Comparison of ENCODE assay signal across 16 cellular contexts in the genomic region with DNA sequence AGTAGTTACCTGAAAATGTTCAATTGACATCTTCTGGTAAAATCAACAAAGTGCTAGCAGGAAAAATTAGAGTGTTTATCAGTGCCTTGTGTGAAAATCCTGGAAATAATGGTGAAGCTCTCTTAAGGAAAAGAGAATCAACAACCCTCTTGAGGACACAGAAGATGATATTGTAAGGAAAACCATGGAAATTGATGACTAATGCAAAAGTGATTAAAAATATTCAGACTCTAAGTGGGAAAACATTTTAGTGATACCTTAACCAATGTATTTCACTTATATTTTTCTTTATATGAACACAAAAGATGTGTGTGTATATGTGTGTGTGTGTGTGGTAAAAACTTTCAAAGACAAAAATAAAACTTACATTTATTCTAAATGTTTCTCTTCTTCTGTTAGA.
DNase-seq lines count a peak whose midpoint lies in the region; ATAC-seq, FAIRE-seq and TF ChIP-seq lines count a peak whose summit lies in the region.
"Had no signal": no experiment of that assay in that cellular context is flagged by ENCODE, and none has a peak within 500 bp of the region (broad histone marks: within the 10 kb centered on the region; RNA-seq: fewer than 3 reads in every experiment).

No MANE protein-coding gene starts in this region.

- TF ChIP-seq CTCF in astrocyte (IDR thresholded peaks at IDR 0.05; ENCODE audit: insufficient read depth, low read depth, low read length) (no peak), mesothelial cell of epicardium (IDR thresholded peaks at IDR 0.05; ENCODE audit: unreplicated experiment) (no peak)

- no peaks in the 10 kb centered on the region for H4K20me1 ChIP-seq in astrocyte (ENCODE audit: insufficient read depth, low read length)

- no peaks in the 10 kb centered on the region for H3K9me3 ChIP-seq in astrocyte (ENCODE audit: insufficient read depth, low read depth, low read length)

- peak overlapping the region; percentile 11 for H3K4me2 ChIP-seq in astrocyte (ENCODE audit: low read length)

- no peak overlapping the region for H3K4me3 ChIP-seq in astrocyte (ENCODE audit: insufficient read depth, low read depth, low read length)

- H2AFZ ChIP-seq in astrocyte (ENCODE audit: low read depth, low read length) = no peak overlapping the region

- H3K27ac Mint-ChIP-seq in astrocyte (ENCODE audit: unreplicated experiment) (peak overlapping the region; percentile 9), mesothelial cell of epicardium (peak overlapping the region; percentile 69)
- H3K27ac Mint-ChIP-seq: CD4-positive, alpha-beta T cell had no signal

- H3K27me3 Mint-ChIP-seq in astrocyte (ENCODE audit: low read depth, unreplicated experiment) (no peaks in the 10 kb centered on the region), mesothelial cell of epicardium (ENCODE audit: low read depth) (no peaks in the 10 kb centered on the region)
- H3K27me3 Mint-ChIP-seq: CD4-positive, alpha-beta T cell had no signal

- no peaks in the 10 kb centered on the region for H3K4me1 ChIP-seq in astrocyte (ENCODE audit: insufficient read depth, low read length)

- H3K4me3 Mint-ChIP-seq in astrocyte (ENCODE audit: unreplicated experiment) (no peak overlapping the region), mesothelial cell of epicardium (no peak overlapping the region)
- H3K4me3 Mint-ChIP-seq: CD4-positive, alpha-beta T cell had no signal

- H3K27ac ChIP-seq in astrocyte (ENCODE audit: low read depth, low read length) = no peak overlapping the region
- H3K27ac ChIP-seq: C4-2B had no signal

- H3K4me1 Mint-ChIP-seq in astrocyte (ENCODE audit: low read depth, unreplicated experiment) (peaks cover 12% of the 10 kb centered on the region), mesothelial cell of epicardium (peaks cover 17% of the 10 kb centered on the region)

- H3K79me2 ChIP-seq in astrocyte (ENCODE audit: insufficient read depth, low read length) = no peaks in the 10 kb centered on the region

- peak; percentile 5 for FAIRE-seq in astrocyte (lab: Jason Lieb, UNC)
- FAIRE-seq: G401.6, GM12891 had no signal

- H3K9ac ChIP-seq in astrocyte (ENCODE audit: low read length) = no peak overlapping the region

- no peaks in the 10 kb centered on the region for H3K36me3 ChIP-seq in astrocyte (ENCODE audit: insufficient read depth, low read length)

- peak; percentile 9 for DNase-seq in COLO829 (ENCODE audit: low spot score)
- peak; percentile 13 for DNase-seq in HS-5 (ENCODE audit: low read depth)
- peak; percentile 26 for DNase-seq in astrocyte (ENCODE audit: low read depth)
- no peak for DNase-seq in mesothelial cell of epicardium (ENCODE audit: low spot score in 2 of 2, unreplicated experiment in 2 of 2)
- DNase-seq in NCI-H524 treated with DMSO at 0.1 percent for 48 hours (lab: John Stamatoyannopoulos, UW) = no peak
- DNase-seq: AML-193; Calu3; CD4-positive, alpha-beta T cell; DMS79 treated with DMSO at 0.1 percent for 48 hours; GOT3; H7 had no signal

- H3K36me3 Mint-ChIP-seq in astrocyte (ENCODE audit: low read depth, unreplicated experiment) (no peaks in the 10 kb centered on the region), mesothelial cell of epicardium (peaks cover 5% of the 10 kb centered on the region)

- no peaks in the 10 kb centered on the region for H3K27me3 ChIP-seq in astrocyte (ENCODE audit: insufficient read depth, low read length)

- no peaks in the 10 kb centered on the region for H3K9me3 Mint-ChIP-seq in astrocyte (ENCODE audit: unreplicated experiment)
- peaks cover 17% of the 10 kb centered on the region for H3K9me3 Mint-ChIP-seq in mesothelial cell of epicardium
- H3K9me3 Mint-ChIP-seq: CD4-positive, alpha-beta T cell had no signal

- ATAC-seq in GM18520 (IDR thresholded peaks at IDR 0.05; ENCODE audit: unreplicated experiment) (no peak), GM18907 (IDR thresholded peaks at IDR 0.05; ENCODE audit: unreplicated experiment) (no peak)

Comparison
In these comparisons a context has a peak if more than half of its experiments do, and no peak if none do; other contexts are left out.
1. DNase-seq: peak in COLO829 (single experiment), HS-5 (single experiment) and astrocyte (single experiment); none in mesothelial cell of epicardium (0 of 2) and NCI-H524 treated with DMSO at 0.1 percent for 48 hours (single experiment).